ENCODE assay signal across 8 cellular contexts in genomic region chr17:63740464-63741181, GRCh38. TPM values are rescaled to one million over a fixed set of nuclear protein-coding genes. Genes with fewer than 3 reads are reported as not detected.
A peak's percentile ranks its signal among the peaks of the same experiment; 100 is the strongest.
DNase-seq lines count a peak whose midpoint lies in the region; ATAC-seq, FAIRE-seq and TF ChIP-seq lines count a peak whose summit lies in the region.

No MANE protein-coding gene starts in this region.

- no peaks in the 10 kb centered on the region for H3K27me3 ChIP-seq in bronchial epithelial cell (ENCODE audit: control insufficient read depth, insufficient read depth, low read length)
- H3K27me3 ChIP-seq in right lobe of liver, result no peaks in the 10 kb centered on the region
- no peaks in the 10 kb centered on the region for H3K27me3 ChIP-seq in tibial artery

- peaks cover 11% of the 10 kb centered on the region for H3K36me3 Mint-ChIP-seq in T-helper 1 cell treated with Interleukin-12 subunit alpha and Interleukin-12 subunit beta and Interleukin-4 antibody, amounts not matched to agents 30 μg/mL and 1 μg/mL, for 36 hours (ENCODE audit: low read depth)

- intact Hi-C loops in right lobe of liver (cut with DNase I), result no loop called here
- intact Hi-C loops in tibial artery (cut with DNase I; ENCODE audit: low total_unique reads), result no loop called here

- H3K4me3 Mint-ChIP-seq in T-helper 1 cell treated with Interleukin-12 subunit alpha and Interleukin-12 subunit beta and Interleukin-4 antibody, amounts not matched to agents 30 μg/mL and 1 μg/mL, for 36 hours, result peak overlapping the region; percentile 99

- no peak for TF ChIP-seq POLR2A in right lobe of liver (IDR thresholded peaks at IDR 0.05)

- no peak for DNase-seq in T-helper 1 cell
- DNase-seq in NAMALWA (ENCODE audit: low spot score), result peak; percentile 57
- peak; percentile 64 for DNase-seq in bronchial epithelial cell (ENCODE audit: low read depth)
- no peak for DNase-seq in right lobe of liver
- DNase-seq in tibial artery, result no peak
- DNase-seq in stimulated activated naive CD4-positive, alpha-beta T cell treated with Interleukin-2 at 50 U/mL for 16 hours (lab: John Stamatoyannopoulos, UW), result no peak

- H3K27ac ChIP-seq in right lobe of liver (peak overlapping the region; percentile 33 to 91 (median 70)), tibial artery (peak overlapping the region; percentile 90)

- FAIRE-seq in bronchial epithelial cell (lab: Jason Lieb, UNC), result no peak

- peaks cover 0 to 8% (median 3%) of the 10 kb centered on the region in 4 donors for H3K4me1 ChIP-seq in right lobe of liver
- peaks cover 0 to 18% (median 8%) of the 10 kb centered on the region in 4 donors for H3K4me1 ChIP-seq in tibial artery

- peak in 3 of 4 donors; percentile 0 to 8 (median 2) for ATAC-seq in right lobe of liver
- no peak for ATAC-seq in HG03439 (IDR thresholded peaks at IDR 0.05; ENCODE audit: unreplicated experiment)

- H3K27ac Mint-ChIP-seq in T-helper 1 cell treated with Interleukin-12 subunit alpha and Interleukin-12 subunit beta and Interleukin-4 antibody, amounts not matched to agents 30 μg/mL and 1 μg/mL, for 36 hours, result peak overlapping the region; percentile 93

- H3K9me3 Mint-ChIP-seq in T-helper 1 cell treated with Interleukin-12 subunit alpha and Interleukin-12 subunit beta and Interleukin-4 antibody, amounts not matched to agents 30 μg/mL and 1 μg/mL, for 36 hours, result no peaks in the 10 kb centered on the region

- no peaks in the 10 kb centered on the region for H3K9me3 ChIP-seq in right lobe of liver
- no peaks in the 10 kb centered on the region for H3K9me3 ChIP-seq in tibial artery

- H3K36me3 ChIP-seq in bronchial epithelial cell (ENCODE audit: control insufficient read depth, insufficient read depth, low read length) (no peaks in the 10 kb centered on the region), right lobe of liver (peaks cover 0 to 3% (median 2%) of the 10 kb centered on the region in 4 donors), tibial artery (peaks cover 2 to 10% (median 2%) of the 10 kb centered on the region in 3 donors)

- H3K27me3 Mint-ChIP-seq in T-helper 1 cell treated with Interleukin-12 subunit alpha and Interleukin-12 subunit beta and Interleukin-4 antibody, amounts not matched to agents 30 μg/mL and 1 μg/mL, for 36 hours (ENCODE audit: low read depth), result no peaks in the 10 kb centered on the region

- peaks cover 24% of the 10 kb centered on the region for H3K4me1 Mint-ChIP-seq in T-helper 1 cell treated with Interleukin-12 subunit alpha and Interleukin-12 subunit beta and Interleukin-4 antibody, amounts not matched to agents 30 μg/mL and 1 μg/mL, for 36 hours (ENCODE audit: low read depth)

- H3K4me3 ChIP-seq in bronchial epithelial cell (ENCODE audit: low read depth, low read length) (peak overlapping the region; percentile 73), right lobe of liver (peak overlapping the region; percentile 74 to 97 (median 80)), tibial artery (peak overlapping the region; percentile 73 to 88)

- 38% methylated on average over 12 of the region's 12 CpGs for WGBS in right lobe of liver (ENCODE audit: insufficient coverage, low coverage, low lambda C conversion rate, missing lambda C conversion rate)

- TF ChIP-seq CTCF in bronchial epithelial cell (IDR thresholded peaks at IDR 0.05; ENCODE audit: insufficient read depth, low read length, severe bottlenecking) (no peak), right lobe of liver (IDR thresholded peaks at IDR 0.05) (no peak), tibial artery (IDR thresholded peaks at IDR 0.05) (no peak)

RNA-seq across cellular contexts. Expression of gene STRADA, which starts 1.0 kb away (rescaled TPM):
- total RNA-seq in bronchial epithelial cell, result 10.5 and 14.1 TPM in 2 replicates
- total RNA-seq in right lobe of liver, result 10 to 100 TPM in 5 of 6 experiments, 1 to 10 TPM in 1; 8.4 to 15.1 (median 13.0) TPM

RNA-seq across cellular contexts. Expression of gene CCDC47, which starts 32.8 kb away (rescaled TPM):
- total RNA-seq in bronchial epithelial cell, result 112 and 118 TPM in 2 replicates
- total RNA-seq in right lobe of liver, result 10 to 100 TPM; 45.7 to 69.9 (median 63.6) TPM

RNA-seq across cellular contexts. Expression of gene DDX42, which starts 33.3 kb away (rescaled TPM):
- 65.0 and 70.5 TPM in 2 replicates for total RNA-seq in bronchial epithelial cell
- 10 to 100 TPM; 28.5 to 45.2 (median 36.2) TPM for total RNA-seq in right lobe of liver

RNA-seq across cellular contexts. Expression of gene LIMD2, which starts 40.7 kb away (rescaled TPM):
- total RNA-seq in bronchial epithelial cell, result 0.53 and 0.90 TPM in 2 replicates
- 1 to 10 TPM; 2.8 to 9.4 (median 5.2) TPM for total RNA-seq in right lobe of liver

Comparison
In these comparisons a context has a peak if more than half of its experiments do, and no peak if none do; other contexts are left out.
1. DNase-seq: peak in NAMALWA (single experiment) and bronchial epithelial cell (single experiment); none in T-helper 1 cell (0 of 5), right lobe of liver (0 of 3), tibial artery (0 of 2) and stimulated activated naive CD4-positive, alpha-beta T cell treated with Interleukin-2 at 50 U/mL for 16 hours (single experiment).
2. Peak in every context shown above with its lines, with median percentiles within 50 percentile points of each other: H3K4me3 ChIP-seq.